Comparison of ENCODE assay signal across 1 cellular context in the genomic region with DNA sequence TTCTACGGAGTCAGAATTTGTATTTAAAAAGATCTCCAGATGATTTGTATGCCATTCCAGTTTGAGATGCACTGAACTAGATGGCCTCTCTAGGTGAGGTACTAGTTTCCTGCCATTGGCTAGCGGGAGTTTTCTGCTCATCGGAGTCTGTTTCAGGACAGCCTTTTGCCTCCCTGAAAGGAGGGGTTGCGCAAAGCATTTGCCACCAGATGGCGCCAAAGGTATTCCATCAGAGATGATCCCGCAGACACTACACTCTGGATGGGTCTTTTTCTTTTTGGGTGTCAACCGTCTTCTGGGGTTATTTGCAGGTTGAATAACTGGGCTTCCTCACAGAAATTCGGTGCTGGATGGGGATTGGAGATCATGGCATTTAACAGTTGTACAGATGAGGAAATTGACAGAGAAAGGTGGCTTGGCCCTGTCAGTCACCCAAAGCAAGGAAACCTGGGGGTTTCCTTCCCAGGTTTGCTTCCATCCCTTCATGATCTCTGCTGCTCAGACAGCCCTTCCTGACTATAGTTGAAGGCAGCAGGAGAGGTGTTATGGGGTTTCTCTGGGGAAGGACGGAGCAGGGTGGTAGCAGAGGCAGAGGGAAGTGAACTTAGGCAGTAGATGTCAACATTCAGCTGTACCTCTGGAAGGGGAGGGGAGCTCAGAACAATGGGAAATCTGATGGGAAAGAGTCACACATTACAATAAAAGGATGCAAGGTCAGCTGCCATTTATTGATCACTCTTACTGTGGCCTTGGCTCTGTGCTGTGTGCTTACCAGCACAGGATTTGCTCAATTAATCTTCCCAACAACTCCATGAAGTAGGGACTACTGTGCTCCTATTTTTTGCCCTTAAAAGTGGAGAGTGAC.
A peak's percentile ranks its signal among the peaks of the same experiment; 100 is the strongest.
TF ChIP-seq lines count a peak whose summit lies in the region.

No MANE protein-coding gene starts in this region.

TF ChIP-seq in HepG2, 621 proteins besides CTCF, POLR2A, EP300 and RAD21 (continued from another document and continues in another):
- TF ChIP-seq, protein P1, sequence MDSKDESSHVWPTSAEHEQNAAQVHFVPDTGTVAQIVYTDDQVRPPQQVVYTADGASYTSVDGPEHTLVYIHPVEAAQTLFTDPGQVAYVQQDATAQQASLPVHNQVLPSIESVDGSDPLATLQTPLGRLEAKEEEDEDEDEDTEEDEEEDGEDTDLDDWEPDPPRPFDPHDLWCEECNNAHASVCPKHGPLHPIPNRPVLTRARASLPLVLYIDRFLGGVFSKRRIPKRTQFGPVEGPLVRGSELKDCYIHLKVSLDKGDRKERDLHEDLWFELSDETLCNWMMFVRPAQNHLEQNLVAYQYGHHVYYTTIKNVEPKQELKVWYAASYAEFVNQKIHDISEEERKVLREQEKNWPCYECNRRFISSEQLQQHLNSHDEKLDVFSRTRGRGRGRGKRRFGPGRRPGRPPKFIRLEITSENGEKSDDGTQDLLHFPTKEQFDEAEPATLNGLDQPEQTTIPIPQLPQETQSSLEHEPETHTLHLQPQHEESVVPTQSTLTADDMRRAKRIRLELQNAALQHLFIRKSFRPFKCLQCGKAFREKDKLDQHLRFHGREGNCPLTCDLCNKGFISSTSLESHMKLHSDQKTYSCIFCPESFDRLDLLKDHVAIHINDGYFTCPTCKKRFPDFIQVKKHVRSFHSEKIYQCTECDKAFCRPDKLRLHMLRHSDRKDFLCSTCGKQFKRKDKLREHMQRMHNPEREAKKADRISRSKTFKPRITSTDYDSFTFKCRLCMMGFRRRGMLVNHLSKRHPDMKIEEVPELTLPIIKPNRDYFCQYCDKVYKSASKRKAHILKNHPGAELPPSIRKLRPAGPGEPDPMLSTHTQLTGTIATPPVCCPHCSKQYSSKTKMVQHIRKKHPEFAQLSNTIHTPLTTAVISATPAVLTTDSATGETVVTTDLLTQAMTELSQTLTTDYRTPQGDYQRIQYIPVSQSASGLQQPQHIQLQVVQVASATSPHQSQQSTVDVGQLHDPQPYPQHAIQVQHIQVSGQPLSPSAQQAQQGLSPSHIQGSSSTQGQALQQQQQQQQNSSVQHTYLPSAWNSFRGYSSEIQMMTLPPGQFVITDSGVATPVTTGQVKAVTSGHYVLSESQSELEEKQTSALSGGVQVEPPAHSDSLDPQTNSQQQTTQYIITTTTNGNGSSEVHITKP (CRISPR knock-in tag; IDR thresholded peaks at IDR 0.05; ENCODE audit: low read depth) = no peak
- no peak for TF ChIP-seq ZNF274 (CRISPR knock-in tag; IDR thresholded peaks at IDR 0.05)
- no peak for TF ChIP-seq TARDBP (CRISPR knock-in tag; IDR thresholded peaks at IDR 0.05)
- no peak for TF ChIP-seq MEIS1 (CRISPR knock-in tag; IDR thresholded peaks at IDR 0.05; ENCODE audit: borderline replicate concordance)
- no peak for TF ChIP-seq ZNF331 (CRISPR knock-in tag; IDR thresholded peaks at IDR 0.05)
- no peak for TF ChIP-seq NR2F6 (IDR thresholded peaks at IDR 0.05)
- 0 out of 2 replicates have a peak, but pooled peaks have one; percentile 22 for TF ChIP-seq NR2F6 (CRISPR knock-in tag; IDR thresholded peaks at IDR 0.05)
- TF ChIP-seq, protein P2, sequence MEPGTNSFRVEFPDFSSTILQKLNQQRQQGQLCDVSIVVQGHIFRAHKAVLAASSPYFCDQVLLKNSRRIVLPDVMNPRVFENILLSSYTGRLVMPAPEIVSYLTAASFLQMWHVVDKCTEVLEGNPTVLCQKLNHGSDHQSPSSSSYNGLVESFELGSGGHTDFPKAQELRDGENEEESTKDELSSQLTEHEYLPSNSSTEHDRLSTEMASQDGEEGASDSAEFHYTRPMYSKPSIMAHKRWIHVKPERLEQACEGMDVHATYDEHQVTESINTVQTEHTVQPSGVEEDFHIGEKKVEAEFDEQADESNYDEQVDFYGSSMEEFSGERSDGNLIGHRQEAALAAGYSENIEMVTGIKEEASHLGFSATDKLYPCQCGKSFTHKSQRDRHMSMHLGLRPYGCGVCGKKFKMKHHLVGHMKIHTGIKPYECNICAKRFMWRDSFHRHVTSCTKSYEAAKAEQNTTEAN (CRISPR knock-in tag; conservative IDR thresholded peaks at IDR 0.05) = no peak
- TF ChIP-seq, protein P3, sequence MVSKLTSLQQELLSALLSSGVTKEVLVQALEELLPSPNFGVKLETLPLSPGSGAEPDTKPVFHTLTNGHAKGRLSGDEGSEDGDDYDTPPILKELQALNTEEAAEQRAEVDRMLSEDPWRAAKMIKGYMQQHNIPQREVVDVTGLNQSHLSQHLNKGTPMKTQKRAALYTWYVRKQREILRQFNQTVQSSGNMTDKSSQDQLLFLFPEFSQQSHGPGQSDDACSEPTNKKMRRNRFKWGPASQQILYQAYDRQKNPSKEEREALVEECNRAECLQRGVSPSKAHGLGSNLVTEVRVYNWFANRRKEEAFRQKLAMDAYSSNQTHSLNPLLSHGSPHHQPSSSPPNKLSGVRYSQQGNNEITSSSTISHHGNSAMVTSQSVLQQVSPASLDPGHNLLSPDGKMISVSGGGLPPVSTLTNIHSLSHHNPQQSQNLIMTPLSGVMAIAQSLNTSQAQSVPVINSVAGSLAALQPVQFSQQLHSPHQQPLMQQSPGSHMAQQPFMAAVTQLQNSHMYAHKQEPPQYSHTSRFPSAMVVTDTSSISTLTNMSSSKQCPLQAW (CRISPR knock-in tag; IDR thresholded peaks at IDR 0.05) = no peak
- no peak for TF ChIP-seq HNRNPL (IDR thresholded peaks at IDR 0.05; ENCODE audit: low read depth, low read length)
- no peak for TF ChIP-seq SALL2 (CRISPR knock-in tag; IDR thresholded peaks at IDR 0.05)
- no peak for TF ChIP-seq ETV6 (CRISPR knock-in tag; conservative IDR thresholded peaks at IDR 0.05)
- peak; percentile 96 for TF ChIP-seq STAG1 (CRISPR knock-in tag; IDR thresholded peaks at IDR 0.05)
- TF ChIP-seq, protein P4, sequence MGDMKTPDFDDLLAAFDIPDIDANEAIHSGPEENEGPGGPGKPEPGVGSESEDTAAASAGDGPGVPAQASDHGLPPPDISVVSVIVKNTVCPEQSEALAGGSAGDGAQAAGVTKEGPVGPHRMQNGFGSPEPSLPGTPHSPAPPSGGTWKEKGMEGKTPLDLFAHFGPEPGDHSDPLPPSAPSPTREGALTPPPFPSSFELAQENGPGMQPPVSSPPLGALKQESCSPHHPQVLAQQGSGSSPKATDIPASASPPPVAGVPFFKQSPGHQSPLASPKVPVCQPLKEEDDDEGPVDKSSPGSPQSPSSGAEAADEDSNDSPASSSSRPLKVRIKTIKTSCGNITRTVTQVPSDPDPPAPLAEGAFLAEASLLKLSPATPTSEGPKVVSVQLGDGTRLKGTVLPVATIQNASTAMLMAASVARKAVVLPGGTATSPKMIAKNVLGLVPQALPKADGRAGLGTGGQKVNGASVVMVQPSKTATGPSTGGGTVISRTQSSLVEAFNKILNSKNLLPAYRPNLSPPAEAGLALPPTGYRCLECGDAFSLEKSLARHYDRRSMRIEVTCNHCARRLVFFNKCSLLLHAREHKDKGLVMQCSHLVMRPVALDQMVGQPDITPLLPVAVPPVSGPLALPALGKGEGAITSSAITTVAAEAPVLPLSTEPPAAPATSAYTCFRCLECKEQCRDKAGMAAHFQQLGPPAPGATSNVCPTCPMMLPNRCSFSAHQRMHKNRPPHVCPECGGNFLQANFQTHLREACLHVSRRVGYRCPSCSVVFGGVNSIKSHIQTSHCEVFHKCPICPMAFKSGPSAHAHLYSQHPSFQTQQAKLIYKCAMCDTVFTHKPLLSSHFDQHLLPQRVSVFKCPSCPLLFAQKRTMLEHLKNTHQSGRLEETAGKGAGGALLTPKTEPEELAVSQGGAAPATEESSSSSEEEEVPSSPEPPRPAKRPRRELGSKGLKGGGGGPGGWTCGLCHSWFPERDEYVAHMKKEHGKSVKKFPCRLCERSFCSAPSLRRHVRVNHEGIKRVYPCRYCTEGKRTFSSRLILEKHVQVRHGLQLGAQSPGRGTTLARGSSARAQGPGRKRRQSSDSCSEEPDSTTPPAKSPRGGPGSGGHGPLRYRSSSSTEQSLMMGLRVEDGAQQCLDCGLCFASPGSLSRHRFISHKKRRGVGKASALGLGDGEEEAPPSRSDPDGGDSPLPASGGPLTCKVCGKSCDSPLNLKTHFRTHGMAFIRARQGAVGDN (CRISPR knock-in tag; IDR thresholded peaks at IDR 0.05) = no peak
- no peak for TF ChIP-seq FOSL1 (CRISPR knock-in tag; IDR thresholded peaks at IDR 0.05; ENCODE audit: borderline replicate concordance)
- TF ChIP-seq ZFP1 (CRISPR knock-in tag; IDR thresholded peaks at IDR 0.05) = no peak
- TF ChIP-seq KDM5B (CRISPR knock-in tag; IDR thresholded peaks at IDR 0.05; ENCODE audit: borderline replicate concordance) = no peak
- TF ChIP-seq, protein P5, sequence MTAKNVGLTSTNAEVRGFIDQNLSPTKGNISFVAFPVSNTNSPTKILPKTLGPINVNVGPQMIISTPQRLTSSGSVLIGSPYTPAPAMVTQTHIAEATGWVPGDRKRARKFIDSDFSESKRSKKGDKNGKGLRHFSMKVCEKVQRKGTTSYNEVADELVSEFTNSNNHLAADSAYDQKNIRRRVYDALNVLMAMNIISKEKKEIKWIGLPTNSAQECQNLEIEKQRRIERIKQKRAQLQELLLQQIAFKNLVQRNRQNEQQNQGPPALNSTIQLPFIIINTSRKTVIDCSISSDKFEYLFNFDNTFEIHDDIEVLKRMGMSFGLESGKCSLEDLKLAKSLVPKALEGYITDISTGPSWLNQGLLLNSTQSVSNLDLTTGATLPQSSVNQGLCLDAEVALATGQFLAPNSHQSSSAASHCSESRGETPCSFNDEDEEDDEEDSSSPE (CRISPR knock-in tag; IDR thresholded peaks at IDR 0.05) = no peak
- TF ChIP-seq ZNF788 (CRISPR knock-in tag; IDR thresholded peaks at IDR 0.05; ENCODE audit: borderline replicate concordance) = 0 out of 2 replicates have a peak, but pooled peaks have one; percentile 42
- no peak for TF ChIP-seq ZNF703 (CRISPR knock-in tag; IDR thresholded peaks at IDR 0.05; ENCODE audit: borderline replicate concordance)
- TF ChIP-seq U2AF1 (optimal IDR thresholded peaks at IDR 0.05; ENCODE audit: low read depth, low read length) = no peak
- TF ChIP-seq, protein P6, sequence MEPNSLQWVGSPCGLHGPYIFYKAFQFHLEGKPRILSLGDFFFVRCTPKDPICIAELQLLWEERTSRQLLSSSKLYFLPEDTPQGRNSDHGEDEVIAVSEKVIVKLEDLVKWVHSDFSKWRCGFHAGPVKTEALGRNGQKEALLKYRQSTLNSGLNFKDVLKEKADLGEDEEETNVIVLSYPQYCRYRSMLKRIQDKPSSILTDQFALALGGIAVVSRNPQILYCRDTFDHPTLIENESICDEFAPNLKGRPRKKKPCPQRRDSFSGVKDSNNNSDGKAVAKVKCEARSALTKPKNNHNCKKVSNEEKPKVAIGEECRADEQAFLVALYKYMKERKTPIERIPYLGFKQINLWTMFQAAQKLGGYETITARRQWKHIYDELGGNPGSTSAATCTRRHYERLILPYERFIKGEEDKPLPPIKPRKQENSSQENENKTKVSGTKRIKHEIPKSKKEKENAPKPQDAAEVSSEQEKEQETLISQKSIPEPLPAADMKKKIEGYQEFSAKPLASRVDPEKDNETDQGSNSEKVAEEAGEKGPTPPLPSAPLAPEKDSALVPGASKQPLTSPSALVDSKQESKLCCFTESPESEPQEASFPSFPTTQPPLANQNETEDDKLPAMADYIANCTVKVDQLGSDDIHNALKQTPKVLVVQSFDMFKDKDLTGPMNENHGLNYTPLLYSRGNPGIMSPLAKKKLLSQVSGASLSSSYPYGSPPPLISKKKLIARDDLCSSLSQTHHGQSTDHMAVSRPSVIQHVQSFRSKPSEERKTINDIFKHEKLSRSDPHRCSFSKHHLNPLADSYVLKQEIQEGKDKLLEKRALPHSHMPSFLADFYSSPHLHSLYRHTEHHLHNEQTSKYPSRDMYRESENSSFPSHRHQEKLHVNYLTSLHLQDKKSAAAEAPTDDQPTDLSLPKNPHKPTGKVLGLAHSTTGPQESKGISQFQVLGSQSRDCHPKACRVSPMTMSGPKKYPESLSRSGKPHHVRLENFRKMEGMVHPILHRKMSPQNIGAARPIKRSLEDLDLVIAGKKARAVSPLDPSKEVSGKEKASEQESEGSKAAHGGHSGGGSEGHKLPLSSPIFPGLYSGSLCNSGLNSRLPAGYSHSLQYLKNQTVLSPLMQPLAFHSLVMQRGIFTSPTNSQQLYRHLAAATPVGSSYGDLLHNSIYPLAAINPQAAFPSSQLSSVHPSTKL (CRISPR knock-in tag; IDR thresholded peaks at IDR 0.05) = no peak
- peak; percentile 25 for TF ChIP-seq XRCC5 (optimal IDR thresholded peaks at IDR 0.05; ENCODE audit: low read length)
- no peak for TF ChIP-seq MAFF (IDR thresholded peaks at IDR 0.05; ENCODE audit: low read depth, low read length)
- no peak for TF ChIP-seq TGIF2 (CRISPR knock-in tag; IDR thresholded peaks at IDR 0.05)
- no peak for TF ChIP-seq ZNF552 (CRISPR knock-in tag; IDR thresholded peaks at IDR 0.05; ENCODE audit: borderline replicate concordance)
- TF ChIP-seq KLF16 (CRISPR knock-in tag; IDR thresholded peaks at IDR 0.05) = no peak
- TF ChIP-seq, protein P7, sequence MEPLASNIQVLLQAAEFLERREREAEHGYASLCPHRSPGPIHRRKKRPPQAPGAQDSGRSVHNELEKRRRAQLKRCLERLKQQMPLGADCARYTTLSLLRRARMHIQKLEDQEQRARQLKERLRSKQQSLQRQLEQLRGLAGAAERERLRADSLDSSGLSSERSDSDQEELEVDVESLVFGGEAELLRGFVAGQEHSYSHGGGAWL (CRISPR knock-in tag; IDR thresholded peaks at IDR 0.05) = no peak
- no peak for TF ChIP-seq ZMYM3 (CRISPR knock-in tag; IDR thresholded peaks at IDR 0.05)
- TF ChIP-seq ZNF589 (CRISPR knock-in tag; conservative IDR thresholded peaks at IDR 0.05) = no peak
- no peak for TF ChIP-seq HNRNPUL1 (IDR thresholded peaks at IDR 0.05; ENCODE audit: low read depth, low read length)
- TF ChIP-seq NFYB (CRISPR knock-in tag; IDR thresholded peaks at IDR 0.05) = no peak
- no peak for TF ChIP-seq HDAC2 (CRISPR knock-in tag; IDR thresholded peaks at IDR 0.05)
- 0 out of 2 replicates have a peak, but pooled peaks have one; percentile 15 for TF ChIP-seq ZNF121 (CRISPR knock-in tag; IDR thresholded peaks at IDR 0.05)
- TF ChIP-seq, protein P8, sequence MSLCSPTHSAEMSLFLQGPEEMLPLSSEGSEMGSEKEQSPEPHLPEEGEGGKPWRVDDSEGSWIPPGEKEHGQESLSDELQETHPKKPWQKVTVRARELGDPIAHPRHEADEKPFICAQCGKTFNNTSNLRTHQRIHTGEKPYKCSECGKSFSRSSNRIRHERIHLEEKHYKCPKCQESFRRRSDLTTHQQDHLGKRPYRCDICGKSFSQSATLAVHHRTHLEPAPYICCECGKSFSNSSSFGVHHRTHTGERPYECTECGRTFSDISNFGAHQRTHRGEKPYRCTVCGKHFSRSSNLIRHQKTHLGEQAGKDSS (CRISPR knock-in tag; IDR thresholded peaks at IDR 0.05; ENCODE audit: borderline replicate concordance, low read depth) = no peak
- TF ChIP-seq ZNF251 (CRISPR knock-in tag; IDR thresholded peaks at IDR 0.05) = no peak
- peak; percentile 85 for TF ChIP-seq CEBPG (CRISPR knock-in tag; IDR thresholded peaks at IDR 0.05)
- no peak for TF ChIP-seq SMAD3 (CRISPR knock-in tag; IDR thresholded peaks at IDR 0.05)
- no peak for TF ChIP-seq ZNF614 (CRISPR knock-in tag; IDR thresholded peaks at IDR 0.05; ENCODE audit: borderline replicate concordance)
- TF ChIP-seq FOXM1 (CRISPR knock-in tag; IDR thresholded peaks at IDR 0.05) = no peak
- TF ChIP-seq PHF21A (CRISPR knock-in tag; IDR thresholded peaks at IDR 0.05) = no peak
- TF ChIP-seq, protein P9, sequence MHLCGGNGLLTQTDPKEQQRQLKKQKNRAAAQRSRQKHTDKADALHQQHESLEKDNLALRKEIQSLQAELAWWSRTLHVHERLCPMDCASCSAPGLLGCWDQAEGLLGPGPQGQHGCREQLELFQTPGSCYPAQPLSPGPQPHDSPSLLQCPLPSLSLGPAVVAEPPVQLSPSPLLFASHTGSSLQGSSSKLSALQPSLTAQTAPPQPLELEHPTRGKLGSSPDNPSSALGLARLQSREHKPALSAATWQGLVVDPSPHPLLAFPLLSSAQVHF (CRISPR knock-in tag; IDR thresholded peaks at IDR 0.05) = no peak
- no peak for TF ChIP-seq ZNF850 (CRISPR knock-in tag; conservative IDR thresholded peaks at IDR 0.05)
